ENCODE assay signal across 35 cellular contexts in genomic region chr12:87369161-87369560, GRCh38.
"Had no signal": no experiment of that assay in that cellular context is flagged by ENCODE, and none has a peak within 500 bp of the region (broad histone marks: within the 10 kb centered on the region; RNA-seq: fewer than 3 reads in every experiment).

No MANE protein-coding gene starts in this region.

- H3K27ac Mint-ChIP-seq: activated B cell treated with CpG ODN at 0.5 μM for 24 hours; activated CD4-positive, alpha-beta memory T cell treated with anti-CD3 and anti-CD28 coated beads for 36 hours; activated CD4-positive, alpha-beta T cell treated with anti-CD3 and anti-CD28 coated beads, Interleukin-2, amount 10 ng/mL, durations not matched to agents 24 days and 14 days; activated CD8-positive, alpha-beta T cell treated with anti-CD3 and anti-CD28 coated beads for 36 hours; activated naive CD4-positive, alpha-beta T cell treated with anti-CD3 and anti-CD28 coated beads for 36 hours; activated naive CD4-positive, alpha-beta T cell treated with anti-CD3 and anti-CD28 coated beads, Interleukin-2, amount 50 U/mL, for 72 hours; activated naive CD8-positive, alpha-beta T cell treated with anti-CD3 and anti-CD28 coated beads for 36 hours; activated T-cell treated with anti-CD3 and anti-CD28 coated beads, Interleukin-2, amount 50 U/mL, for 72 hours; activated T-helper 1 cell treated with anti-CD3 and anti-CD28 coated beads, Interleukin-12 subunit alpha, Interleukin-12 subunit beta, Interleukin-2, Interleukin-4 antibody, amounts not matched to agents 30 ng/mL and 10 ng/mL and 1 ng/mL, durations not matched to agents 14 hours and 24 hours and 36 hours; activated T-helper 17 cell treated with anti-CD3 and anti-CD28 coated beads, Interleukin-2, amount 50 U/mL, for 72 hours; T-helper 2 cell treated with Interferon-gamma antibody and Interleukin-4, amounts not matched to agents 5 μg/mL and 100 μg/mL, for 36 hours had no signal

- H3K27ac ChIP-seq: adrenal gland, body of pancreas, brain microvascular endothelial cell, breast epithelium, VCaP had no signal

- H3K9me3 Mint-ChIP-seq: activated B cell treated with CpG ODN at 0.5 μM for 24 hours; activated CD4-positive, alpha-beta T cell treated with anti-CD3 and anti-CD28 coated beads, Interleukin-2, amount 10 ng/mL, durations not matched to agents 24 days and 14 days; activated naive CD4-positive, alpha-beta T cell treated with anti-CD3 and anti-CD28 coated beads for 36 hours; activated naive CD8-positive, alpha-beta T cell treated with anti-CD3 and anti-CD28 coated beads for 36 hours had no signal

- H3K27me3 ChIP-seq: adrenal gland, body of pancreas, brain microvascular endothelial cell, breast epithelium had no signal

- H3K4me1 Mint-ChIP-seq: activated B cell treated with CpG ODN at 0.5 μM for 24 hours; activated CD4-positive, alpha-beta T cell treated with anti-CD3 and anti-CD28 coated beads, Interleukin-2, amount 10 ng/mL, durations not matched to agents 24 days and 14 days; activated naive CD8-positive, alpha-beta T cell treated with anti-CD3 and anti-CD28 coated beads for 36 hours; activated T-helper 17 cell treated with anti-CD3 and anti-CD28 coated beads, Interleukin-2, amount 50 U/mL, for 72 hours had no signal

- H3K4me3 Mint-ChIP-seq: activated B cell treated with CpG ODN at 0.5 μM for 24 hours; activated CD4-positive, alpha-beta memory T cell treated with anti-CD3 and anti-CD28 coated beads for 36 hours; activated CD4-positive, alpha-beta T cell treated with anti-CD3 and anti-CD28 coated beads, Interleukin-2, amount 10 ng/mL, durations not matched to agents 24 days and 14 days; activated CD8-positive, alpha-beta T cell treated with anti-CD3 and anti-CD28 coated beads for 36 hours; activated naive CD4-positive, alpha-beta T cell treated with anti-CD3 and anti-CD28 coated beads for 36 hours; activated naive CD8-positive, alpha-beta T cell treated with anti-CD3 and anti-CD28 coated beads for 36 hours; activated T-cell treated with anti-CD3 and anti-CD28 coated beads, Interleukin-2, amount 50 U/mL, for 4 hours; activated T-cell treated with anti-CD3 and anti-CD28 coated beads, Interleukin-2, amount 50 U/mL, for 72 hours; activated T-helper 1 cell treated with anti-CD3 and anti-CD28 coated beads, Interleukin-12 subunit alpha, Interleukin-12 subunit beta, Interleukin-2, Interleukin-4 antibody, amounts not matched to agents 30 ng/mL and 10 ng/mL and 1 ng/mL, durations not matched to agents 14 hours and 24 hours and 36 hours; activated T-helper 17 cell treated with anti-CD3 and anti-CD28 coated beads, Interleukin-2, amount 50 U/mL, for 72 hours; T-helper 2 cell treated with Interferon-gamma antibody and Interleukin-4, amounts not matched to agents 5 μg/mL and 100 μg/mL, for 36 hours had no signal

- ATAC-seq: activated CD8-positive, alpha-beta T cell treated with anti-CD3 and anti-CD28 coated beads for 36 hours; activated naive CD4-positive, alpha-beta T cell treated with anti-CD3 and anti-CD28 coated beads, Interleukin-2, amount 50 U/mL, for 72 hours; activated T-cell treated with anti-CD3 and anti-CD28 coated beads, Interleukin-2, amount 50 U/mL, for 4 hours; activated T-cell treated with anti-CD3 and anti-CD28 coated beads, Interleukin-2, amount 50 U/mL, for 72 hours; activated T-helper 17 cell treated with anti-CD3 and anti-CD28 coated beads, Interleukin-2, amount 50 U/mL, for 72 hours; body of pancreas had no signal

- H3K4me1 ChIP-seq: adrenal gland, body of pancreas, breast epithelium had no signal

- H3K9me3 ChIP-seq: body of pancreas, breast epithelium had no signal

- FAIRE-seq: astrocyte, TTC549 had no signal

- H3K36me3 Mint-ChIP-seq: activated CD4-positive, alpha-beta memory T cell treated with anti-CD3 and anti-CD28 coated beads for 36 hours; activated naive CD8-positive, alpha-beta T cell treated with anti-CD3 and anti-CD28 coated beads for 36 hours had no signal

- H3K27me3 Mint-ChIP-seq: activated B cell treated with CpG ODN at 0.5 μM for 24 hours; activated CD4-positive, alpha-beta memory T cell treated with anti-CD3 and anti-CD28 coated beads for 36 hours; activated CD4-positive, alpha-beta T cell treated with anti-CD3 and anti-CD28 coated beads, Interleukin-2, amount 10 ng/mL, durations not matched to agents 24 days and 14 days; activated CD8-positive, alpha-beta T cell treated with anti-CD3 and anti-CD28 coated beads for 36 hours; activated naive CD8-positive, alpha-beta T cell treated with anti-CD3 and anti-CD28 coated beads for 36 hours; activated T-helper 17 cell treated with anti-CD3 and anti-CD28 coated beads, Interleukin-2, amount 50 U/mL, for 72 hours had no signal

- DNase-seq: activated B cell treated with CpG ODN at 0.5 μM for 24 hours; activated CD4-positive, alpha-beta memory T cell treated with anti-CD3 and anti-CD28 coated beads for 36 hours; activated CD4-positive, alpha-beta T cell treated with anti-CD3 and anti-CD28 coated beads for 4 hours; activated CD4-positive, alpha-beta T cell treated with anti-CD3 and anti-CD28 coated beads, Interleukin-2, amount 10 ng/mL, durations not matched to agents 24 days and 14 days; activated CD4-positive, alpha-beta T cell treated with anti-CD3 and anti-CD28 coated beads, Interleukin-2, amount 50 U/mL, for 1 hour; activated CD4-positive, alpha-beta T cell treated with anti-CD3 and anti-CD28 coated beads, Interleukin-2, amount 50 U/mL, for 4 hours; activated CD4-positive, CD25-positive, alpha-beta regulatory T cell treated with anti-CD3 and anti-CD28 coated beads, Interleukin-2, amount 50 U/mL, for 72 hours; activated CD8-positive, alpha-beta memory T cell treated with anti-CD3 and anti-CD28 coated beads, Interleukin-2, amount 50 U/mL, for 4 hours; activated CD8-positive, alpha-beta T cell treated with anti-CD3 and anti-CD28 coated beads for 36 hours; activated effector memory CD4-positive, alpha-beta T cell treated with anti-CD3 and anti-CD28 coated beads, Interleukin-2, amount 50 U/mL, for 16 hours; activated gamma-delta T cell treated with Interleukin-2 at 50 U/mL for 16 hours; activated naive CD4-positive, alpha-beta T cell; activated naive CD4-positive, alpha-beta T cell treated with anti-CD3 and anti-CD28 coated beads for 36 hours; activated naive CD4-positive, alpha-beta T cell treated with anti-CD3 and anti-CD28 coated beads, Interleukin-2, amount 50 U/mL, for 16 hours; activated naive CD8-positive, alpha-beta T cell treated with anti-CD3 and anti-CD28 coated beads for 36 hours; activated T-cell treated with anti-CD3 and anti-CD28 coated beads for 4 hours; activated T-cell treated with anti-CD3 and anti-CD28 coated beads, Interleukin-2, amount 50 U/mL, for 1 hour; activated T-cell treated with anti-CD3 and anti-CD28 coated beads, Interleukin-2, amount 50 U/mL, for 4 hours; activated T-cell treated with anti-CD3 and anti-CD28 coated beads, Interleukin-2, amount 50 U/mL, for 72 hours; adrenal gland; amniotic stem cell; aorta; body of pancreas; brain microvascular endothelial cell; central memory CD4-positive, alpha-beta T cell; T-helper 2 cell; T-helper 9 cell had no signal

- H3K36me3 ChIP-seq: adrenal gland, brain microvascular endothelial cell, breast epithelium had no signal

- H3K4me3 ChIP-seq: adrenal gland, body of pancreas, breast epithelium had no signal
